Comparison of ENCODE assay signal across 1 cellular context in the genomic region with DNA sequence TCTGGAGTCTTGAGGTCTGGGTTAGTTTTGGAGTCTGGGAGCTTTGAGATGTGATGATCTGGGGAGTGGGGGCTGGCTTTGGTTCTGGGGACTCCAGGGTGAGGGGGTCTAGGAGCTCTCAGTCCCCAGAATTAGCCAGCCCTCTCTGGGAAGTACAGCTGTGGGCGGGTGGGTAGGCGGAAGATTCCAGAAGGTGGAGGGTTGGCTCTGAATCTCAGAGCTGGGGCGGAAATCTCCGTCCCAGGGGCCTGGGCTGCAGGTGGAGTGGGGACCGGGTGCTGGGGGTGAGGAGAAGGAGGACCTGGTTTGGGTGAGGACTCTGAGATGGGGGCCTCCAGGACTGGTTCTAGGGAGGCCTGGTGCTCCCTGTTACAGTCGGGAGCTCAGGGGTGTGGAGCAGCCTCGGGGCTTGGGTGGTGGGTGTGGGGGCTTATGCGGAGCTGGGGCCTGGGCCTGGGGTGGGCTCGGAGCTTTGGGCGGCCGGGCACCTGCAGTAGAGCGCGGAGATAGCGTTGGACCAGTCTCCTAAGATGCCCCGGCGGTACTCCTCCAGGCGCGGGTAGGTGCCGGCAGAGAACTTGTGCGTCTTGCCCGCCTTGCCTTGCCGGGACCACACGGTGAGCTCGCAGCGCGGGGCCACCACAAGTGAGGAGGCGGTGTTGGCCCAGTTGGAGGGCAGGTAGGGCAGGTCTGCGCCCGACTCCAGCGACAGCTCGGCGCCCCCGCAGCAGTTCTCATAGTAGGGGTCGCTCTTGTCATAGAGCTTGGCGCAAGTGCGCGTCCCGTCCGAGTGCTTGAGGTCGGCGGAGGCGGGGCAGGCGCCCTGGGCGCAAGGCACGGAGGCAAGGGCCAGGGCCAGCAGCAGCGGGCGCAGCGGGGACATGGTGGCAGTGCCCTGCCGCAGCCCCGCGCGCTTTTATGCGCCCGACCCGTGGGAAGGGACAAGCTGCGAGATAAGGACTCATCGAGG.
TF ChIP-seq lines count a peak whose summit lies in the region.

A gene with protein sequence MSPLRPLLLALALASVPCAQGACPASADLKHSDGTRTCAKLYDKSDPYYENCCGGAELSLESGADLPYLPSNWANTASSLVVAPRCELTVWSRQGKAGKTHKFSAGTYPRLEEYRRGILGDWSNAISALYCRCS (minus strand): TSS at position 892 of the 970 bp plus-strand sequence. CDS start 9 bp downstream, at position 883.

TF ChIP-seq in K562, 482 proteins besides CTCF, POLR2A, EP300 and RAD21 (continued from another document):
- TF ChIP-seq, protein P1, sequence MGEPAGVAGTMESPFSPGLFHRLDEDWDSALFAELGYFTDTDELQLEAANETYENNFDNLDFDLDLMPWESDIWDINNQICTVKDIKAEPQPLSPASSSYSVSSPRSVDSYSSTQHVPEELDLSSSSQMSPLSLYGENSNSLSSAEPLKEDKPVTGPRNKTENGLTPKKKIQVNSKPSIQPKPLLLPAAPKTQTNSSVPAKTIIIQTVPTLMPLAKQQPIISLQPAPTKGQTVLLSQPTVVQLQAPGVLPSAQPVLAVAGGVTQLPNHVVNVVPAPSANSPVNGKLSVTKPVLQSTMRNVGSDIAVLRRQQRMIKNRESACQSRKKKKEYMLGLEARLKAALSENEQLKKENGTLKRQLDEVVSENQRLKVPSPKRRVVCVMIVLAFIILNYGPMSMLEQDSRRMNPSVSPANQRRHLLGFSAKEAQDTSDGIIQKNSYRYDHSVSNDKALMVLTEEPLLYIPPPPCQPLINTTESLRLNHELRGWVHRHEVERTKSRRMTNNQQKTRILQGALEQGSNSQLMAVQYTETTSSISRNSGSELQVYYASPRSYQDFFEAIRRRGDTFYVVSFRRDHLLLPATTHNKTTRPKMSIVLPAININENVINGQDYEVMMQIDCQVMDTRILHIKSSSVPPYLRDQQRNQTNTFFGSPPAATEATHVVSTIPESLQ (CRISPR knock-in tag; IDR thresholded peaks at IDR 0.05): no peak
- TF ChIP-seq, protein P2, sequence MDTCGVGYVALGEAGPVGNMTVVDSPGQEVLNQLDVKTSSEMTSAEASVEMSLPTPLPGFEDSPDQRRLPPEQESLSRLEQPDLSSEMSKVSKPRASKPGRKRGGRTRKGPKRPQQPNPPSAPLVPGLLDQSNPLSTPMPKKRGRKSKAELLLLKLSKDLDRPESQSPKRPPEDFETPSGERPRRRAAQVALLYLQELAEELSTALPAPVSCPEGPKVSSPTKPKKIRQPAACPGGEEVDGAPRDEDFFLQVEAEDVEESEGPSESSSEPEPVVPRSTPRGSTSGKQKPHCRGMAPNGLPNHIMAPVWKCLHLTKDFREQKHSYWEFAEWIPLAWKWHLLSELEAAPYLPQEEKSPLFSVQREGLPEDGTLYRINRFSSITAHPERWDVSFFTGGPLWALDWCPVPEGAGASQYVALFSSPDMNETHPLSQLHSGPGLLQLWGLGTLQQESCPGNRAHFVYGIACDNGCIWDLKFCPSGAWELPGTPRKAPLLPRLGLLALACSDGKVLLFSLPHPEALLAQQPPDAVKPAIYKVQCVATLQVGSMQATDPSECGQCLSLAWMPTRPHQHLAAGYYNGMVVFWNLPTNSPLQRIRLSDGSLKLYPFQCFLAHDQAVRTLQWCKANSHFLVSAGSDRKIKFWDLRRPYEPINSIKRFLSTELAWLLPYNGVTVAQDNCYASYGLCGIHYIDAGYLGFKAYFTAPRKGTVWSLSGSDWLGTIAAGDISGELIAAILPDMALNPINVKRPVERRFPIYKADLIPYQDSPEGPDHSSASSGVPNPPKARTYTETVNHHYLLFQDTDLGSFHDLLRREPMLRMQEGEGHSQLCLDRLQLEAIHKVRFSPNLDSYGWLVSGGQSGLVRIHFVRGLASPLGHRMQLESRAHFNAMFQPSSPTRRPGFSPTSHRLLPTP (IDR thresholded peaks at IDR 0.05; ENCODE audit: borderline replicate concordance, extremely low read depth, insufficient read length): no peak
- TF ChIP-seq ZNF764 (CRISPR knock-in tag; IDR thresholded peaks at IDR 0.05; ENCODE audit: low read depth) (no peak), TAF1 (IDR thresholded peaks at IDR 0.05; ENCODE audit: control insufficient read depth, extremely low read depth, insufficient read depth, low read length, severe bottlenecking) (no peak), COPS2 (conservative IDR thresholded peaks at IDR 0.05) (no peak), NRF1 (conservative IDR thresholded peaks at IDR 0.05 in 1 of 2, IDR thresholded peaks at IDR 0.05 in 1 of 2) (no peak), TFAM (CRISPR knock-in tag; conservative IDR thresholded peaks at IDR 0.05) (no peak), TRIM24 (IDR thresholded peaks at IDR 0.05) (no peak)
- TF ChIP-seq, protein P3, sequence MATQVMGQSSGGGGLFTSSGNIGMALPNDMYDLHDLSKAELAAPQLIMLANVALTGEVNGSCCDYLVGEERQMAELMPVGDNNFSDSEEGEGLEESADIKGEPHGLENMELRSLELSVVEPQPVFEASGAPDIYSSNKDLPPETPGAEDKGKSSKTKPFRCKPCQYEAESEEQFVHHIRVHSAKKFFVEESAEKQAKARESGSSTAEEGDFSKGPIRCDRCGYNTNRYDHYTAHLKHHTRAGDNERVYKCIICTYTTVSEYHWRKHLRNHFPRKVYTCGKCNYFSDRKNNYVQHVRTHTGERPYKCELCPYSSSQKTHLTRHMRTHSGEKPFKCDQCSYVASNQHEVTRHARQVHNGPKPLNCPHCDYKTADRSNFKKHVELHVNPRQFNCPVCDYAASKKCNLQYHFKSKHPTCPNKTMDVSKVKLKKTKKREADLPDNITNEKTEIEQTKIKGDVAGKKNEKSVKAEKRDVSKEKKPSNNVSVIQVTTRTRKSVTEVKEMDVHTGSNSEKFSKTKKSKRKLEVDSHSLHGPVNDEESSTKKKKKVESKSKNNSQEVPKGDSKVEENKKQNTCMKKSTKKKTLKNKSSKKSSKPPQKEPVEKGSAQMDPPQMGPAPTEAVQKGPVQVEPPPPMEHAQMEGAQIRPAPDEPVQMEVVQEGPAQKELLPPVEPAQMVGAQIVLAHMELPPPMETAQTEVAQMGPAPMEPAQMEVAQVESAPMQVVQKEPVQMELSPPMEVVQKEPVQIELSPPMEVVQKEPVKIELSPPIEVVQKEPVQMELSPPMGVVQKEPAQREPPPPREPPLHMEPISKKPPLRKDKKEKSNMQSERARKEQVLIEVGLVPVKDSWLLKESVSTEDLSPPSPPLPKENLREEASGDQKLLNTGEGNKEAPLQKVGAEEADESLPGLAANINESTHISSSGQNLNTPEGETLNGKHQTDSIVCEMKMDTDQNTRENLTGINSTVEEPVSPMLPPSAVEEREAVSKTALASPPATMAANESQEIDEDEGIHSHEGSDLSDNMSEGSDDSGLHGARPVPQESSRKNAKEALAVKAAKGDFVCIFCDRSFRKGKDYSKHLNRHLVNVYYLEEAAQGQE (CRISPR knock-in tag; IDR thresholded peaks at IDR 0.05; ENCODE audit: low read depth): 0 out of 2 replicates have a peak, but pooled peaks have one; percentile 41
- TF ChIP-seq, protein P4, sequence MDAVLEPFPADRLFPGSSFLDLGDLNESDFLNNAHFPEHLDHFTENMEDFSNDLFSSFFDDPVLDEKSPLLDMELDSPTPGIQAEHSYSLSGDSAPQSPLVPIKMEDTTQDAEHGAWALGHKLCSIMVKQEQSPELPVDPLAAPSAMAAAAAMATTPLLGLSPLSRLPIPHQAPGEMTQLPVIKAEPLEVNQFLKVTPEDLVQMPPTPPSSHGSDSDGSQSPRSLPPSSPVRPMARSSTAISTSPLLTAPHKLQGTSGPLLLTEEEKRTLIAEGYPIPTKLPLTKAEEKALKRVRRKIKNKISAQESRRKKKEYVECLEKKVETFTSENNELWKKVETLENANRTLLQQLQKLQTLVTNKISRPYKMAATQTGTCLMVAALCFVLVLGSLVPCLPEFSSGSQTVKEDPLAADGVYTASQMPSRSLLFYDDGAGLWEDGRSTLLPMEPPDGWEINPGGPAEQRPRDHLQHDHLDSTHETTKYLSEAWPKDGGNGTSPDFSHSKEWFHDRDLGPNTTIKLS (IDR thresholded peaks at IDR 0.05; ENCODE audit: borderline replicate concordance, low read depth): no peak
- TF ChIP-seq, protein P5, sequence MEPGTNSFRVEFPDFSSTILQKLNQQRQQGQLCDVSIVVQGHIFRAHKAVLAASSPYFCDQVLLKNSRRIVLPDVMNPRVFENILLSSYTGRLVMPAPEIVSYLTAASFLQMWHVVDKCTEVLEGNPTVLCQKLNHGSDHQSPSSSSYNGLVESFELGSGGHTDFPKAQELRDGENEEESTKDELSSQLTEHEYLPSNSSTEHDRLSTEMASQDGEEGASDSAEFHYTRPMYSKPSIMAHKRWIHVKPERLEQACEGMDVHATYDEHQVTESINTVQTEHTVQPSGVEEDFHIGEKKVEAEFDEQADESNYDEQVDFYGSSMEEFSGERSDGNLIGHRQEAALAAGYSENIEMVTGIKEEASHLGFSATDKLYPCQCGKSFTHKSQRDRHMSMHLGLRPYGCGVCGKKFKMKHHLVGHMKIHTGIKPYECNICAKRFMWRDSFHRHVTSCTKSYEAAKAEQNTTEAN (CRISPR knock-in tag; IDR thresholded peaks at IDR 0.05): no peak
- TF ChIP-seq, protein P6, sequence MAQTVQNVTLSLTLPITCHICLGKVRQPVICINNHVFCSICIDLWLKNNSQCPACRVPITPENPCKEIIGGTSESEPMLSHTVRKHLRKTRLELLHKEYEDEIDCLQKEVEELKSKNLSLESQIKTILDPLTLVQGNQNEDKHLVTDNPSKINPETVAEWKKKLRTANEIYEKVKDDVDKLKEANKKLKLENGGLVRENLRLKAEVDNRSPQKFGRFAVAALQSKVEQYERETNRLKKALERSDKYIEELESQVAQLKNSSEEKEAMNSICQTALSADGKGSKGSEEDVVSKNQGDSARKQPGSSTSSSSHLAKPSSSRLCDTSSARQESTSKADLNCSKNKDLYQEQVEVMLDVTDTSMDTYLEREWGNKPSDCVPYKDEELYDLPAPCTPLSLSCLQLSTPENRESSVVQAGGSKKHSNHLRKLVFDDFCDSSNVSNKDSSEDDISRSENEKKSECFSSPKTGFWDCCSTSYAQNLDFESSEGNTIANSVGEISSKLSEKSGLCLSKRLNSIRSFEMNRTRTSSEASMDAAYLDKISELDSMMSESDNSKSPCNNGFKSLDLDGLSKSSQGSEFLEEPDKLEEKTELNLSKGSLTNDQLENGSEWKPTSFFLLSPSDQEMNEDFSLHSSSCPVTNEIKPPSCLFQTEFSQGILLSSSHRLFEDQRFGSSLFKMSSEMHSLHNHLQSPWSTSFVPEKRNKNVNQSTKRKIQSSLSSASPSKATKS (CRISPR knock-in tag; IDR thresholded peaks at IDR 0.05): no peak
